ENCODE assay signal across 3 cellular contexts in the genomic region with DNA sequence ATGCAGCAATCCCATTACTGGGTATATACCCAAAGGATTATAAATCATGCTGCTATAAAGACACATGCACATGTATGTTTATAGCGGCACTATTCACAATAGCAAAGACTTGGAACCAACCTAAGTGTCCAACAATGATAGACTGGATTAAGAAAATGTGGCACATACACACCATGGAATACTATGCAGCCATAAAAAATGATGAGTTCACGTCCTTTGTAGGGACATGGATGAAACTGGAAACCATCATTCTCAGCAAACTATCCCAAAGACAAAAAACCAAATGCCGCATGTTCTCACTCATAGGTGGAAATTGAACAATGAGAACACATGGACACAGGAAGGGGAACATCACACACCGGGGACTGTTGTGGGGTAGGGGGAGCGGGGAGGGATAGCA. TPM values are rescaled to one million over a fixed set of nuclear protein-coding genes. Genes with fewer than 3 reads are reported as not detected.
DNase-seq lines count a peak whose midpoint lies in the region; ATAC-seq, FAIRE-seq and TF ChIP-seq lines count a peak whose summit lies in the region.
"Not testable (repeated sequence)": the region's sequence is repeated elsewhere in the genome, so short reads cannot be mapped to it uniquely, and the experiment has no call there.

No MANE protein-coding gene starts in this region.

- not testable (repeated sequence) for H3K79me2 ChIP-seq in K562 (ENCODE audit: control insufficient read depth, insufficient read depth, low read length)

- H3K4me3 ChIP-seq in HEK293 (ENCODE audit: low read depth, low read length); K562; psoas muscle: not testable (repeated sequence)

- not testable (repeated sequence) for H3K9me1 ChIP-seq in K562 (ENCODE audit: control insufficient read depth, insufficient read depth, low read length)

- not testable (repeated sequence) for ATAC-seq in K562, psoas muscle

- not testable (repeated sequence) for H3K9ac ChIP-seq in K562 (ENCODE audit: insufficient read depth in 1 of 2, low read depth in 2 of 2, low read length in 2 of 2)

- in situ Hi-C loops in K562 (cut with MboI): not testable (repeated sequence)

- TF ChIP-seq RAD21 in K562 (CRISPR knock-in tag; conservative IDR thresholded peaks at IDR 0.05 in 1 of 2, IDR thresholded peaks at IDR 0.05 in 1 of 2): not testable (repeated sequence)

- 92% methylated on average over 4 of the region's 5 CpGs for WGBS in K562 (ENCODE audit: insufficient coverage, low coverage, missing lambda C conversion rate)
- 90 to 99% (median 98%) methylated on average over 4 to 5 of the region's 5 CpGs for WGBS in psoas muscle, 3 donors

- not testable (repeated sequence) for DNase-seq in K562 (ENCODE audit: extremely low read depth in 1 of 4, low spot score in 3 of 4); psoas muscle

- not testable (repeated sequence) for H3K27ac ChIP-seq in HEK293 (ENCODE audit: extremely low read depth, low read depth, low read length); K562 (ENCODE audit: extremely low read depth, low read depth, low read length)
- H3K27ac ChIP-seq in psoas muscle: peak overlapping the region; percentile 86

- intact Hi-C loops in K562 (cut with micrococcal nuclease); psoas muscle (cut with DNase I): not testable (repeated sequence)

- TF ChIP-seq CTCF in HEK293 (tag by site-specific recombination; IDR thresholded peaks at IDR 0.05); K562 (IDR thresholded peaks at IDR 0.05 in 2 of 3, conservative IDR thresholded peaks at IDR 0.05 in 1 of 3; ENCODE audit: insufficient read depth in 2 of 3, low read depth in 1 of 3, low read length in 3 of 3); psoas muscle (IDR thresholded peaks at IDR 0.05): not testable (repeated sequence)

- BruUV-seq in K562 (replicated peaks; lab: Mats Ljungman, UMichigan): not testable (repeated sequence)

- POLR2A ChIA-PET in HEK293 (lab: Yijun Ruan, JAX); K562 (lab: Yijun Ruan, JAX): not testable (repeated sequence)

- not testable (repeated sequence) for TF ChIP-seq POLR2A in K562 (conservative IDR thresholded peaks at IDR 0.05)

- CTCF ChIA-PET in HEK293 (lab: Yijun Ruan, JAX); K562 (lab: Yijun Ruan, JAX; ENCODE audit: low intra/inter-chr PET ratio): not testable (repeated sequence)

- not testable (repeated sequence) for H3K4me2 ChIP-seq in K562 (ENCODE audit: insufficient read depth, low read length)

- TF ChIP-seq EP300 in K562 (IDR thresholded peaks at IDR 0.05; ENCODE audit: low read length): not testable (repeated sequence)

- not testable (repeated sequence) for FAIRE-seq in K562 (lab: Jason Lieb, UNC)

- H2AFZ ChIP-seq in K562 (ENCODE audit: low read depth, low read length): not testable (repeated sequence)

- not testable (repeated sequence) for H3K4me1 ChIP-seq in HEK293 (ENCODE audit: control insufficient read depth, insufficient read depth, low read length); K562 (replicated peaks in 1 of 2; ENCODE audit: control insufficient read depth in 2 of 2, insufficient read depth in 2 of 2, low read length in 2 of 2)
- H3K4me1 ChIP-seq in psoas muscle: peaks cover 33% of the 10 kb centered on the region

- H3K36me3 ChIP-seq in HEK293 (ENCODE audit: control insufficient read depth in 2 of 2, insufficient read depth in 1 of 2, low read length in 2 of 2) (peaks cover 30 to 53% of the 10 kb centered on the region in 2 experiments), K562 (ENCODE audit: control insufficient read depth, insufficient read depth, low read length) (peaks cover 53% of the 10 kb centered on the region), psoas muscle (ENCODE audit: insufficient read depth in 1 of 2, low read depth in 1 of 2) (peaks cover 16 to 67% of the 10 kb centered on the region in 2 donors)

- not testable (repeated sequence) for H3K9me3 ChIP-seq in HEK293 (ENCODE audit: control insufficient read depth, insufficient read depth, low read depth, low read length); K562 (replicated peaks; ENCODE audit: control insufficient read depth, insufficient read depth, low read depth, low read length); psoas muscle

- not testable (repeated sequence) for H3K27me3 ChIP-seq in K562 (ENCODE audit: control insufficient read depth in 2 of 2, insufficient read depth in 2 of 2, low read length in 2 of 2); psoas muscle (ENCODE audit: insufficient read depth in 3 of 3, low read length in 2 of 3)

- H4K20me1 ChIP-seq in K562 (replicated peaks; ENCODE audit: control insufficient read depth, insufficient read depth, low read length): not testable (repeated sequence)

TF ChIP-seq in HEK293, 187 proteins besides CTCF, POLR2A, EP300 and RAD21:
- TF ChIP-seq ZNF580 (tag by site-specific recombination; IDR thresholded peaks at IDR 0.05) (peak; percentile 69), ZNF146 (tag by site-specific recombination; IDR thresholded peaks at IDR 0.05) (peak; percentile 98)

TF ChIP-seq in K562, 482 proteins besides CTCF, POLR2A, EP300 and RAD21:
- TF ChIP-seq ZNF146 (CRISPR knock-in tag; IDR thresholded peaks at IDR 0.05; ENCODE audit: unreplicated experiment): peak; percentile 26

RNA-seq across cellular contexts. Expression of gene POLR3A, which starts 30.5 kb away (rescaled TPM):
- total RNA-seq in K562 (2011; cell fraction: chromatin; rRNA removed; ENCODE audit: low replicate concordance): 123 and 132 TPM in 2 replicates
- 73.2 and 88.4 TPM in 2 replicates for total RNA-seq in K562 (2011; cell fraction: nucleolus; rRNA removed)
- 85.6 and 96.2 TPM in 2 replicates for total RNA-seq in K562 (2011; cell fraction: nucleoplasm; rRNA removed)
- total RNA-seq in K562 (2014; rRNA removed): 32.5 and 32.8 TPM in 2 replicates
- 24.0 and 25.5 TPM in 2 replicates for total RNA-seq in K562 (2014; rRNA removed; fragmentation: Illumina TruSeq; extraction: Trizol)
- 24.8 and 26.7 TPM in 2 replicates for total RNA-seq in K562 (2015; rRNA removed; fragmentation: Illumina TruSeq; extraction: Trizol)
- 37.0 TPM in 2 replicates for total RNA-seq in K562 (2021)
- 19.0 and 22.9 TPM in 2 replicates for polyA plus RNA-seq in K562 (2011; rRNA removed)
- polyA plus RNA-seq in K562 (2011; cell fraction: cytosol; rRNA removed): 14.9 and 16.1 TPM in 2 replicates
- 28.0 and 28.6 TPM in 2 replicates for polyA plus RNA-seq in K562 (2011; cell fraction: nucleus; rRNA removed)
- polyA plus RNA-seq in K562 (2012): 15.5 and 16.9 TPM in 2 replicates
- polyA plus RNA-seq in K562 (2014; fragmentation: Illumina TruSeq; extraction: Trizol): 28.4 and 33.1 TPM in 2 replicates
- 10 to 100 TPM; 14.9 to 28.8 TPM for polyA plus RNA-seq in K562 (2014; fragmentation: Nextera tagmentation; extraction: Ambion mirVana)
- 20.2 and 21.2 TPM in 2 replicates for polyA plus RNA-seq in K562 (2014; rRNA removed)
- 65.0 and 86.0 TPM in 2 replicates for polyA minus RNA-seq in K562 (2011; rRNA and poly(A)+ RNA removed)
- 34.2 and 43.2 TPM in 2 replicates for polyA minus RNA-seq in K562 (2011; cell fraction: cytosol; rRNA and poly(A)+ RNA removed)
- polyA minus RNA-seq in K562 (2011; cell fraction: nucleus; rRNA and poly(A)+ RNA removed): 46.7 and 67.6 TPM in 2 replicates
- total RNA-seq in psoas muscle: 10 to 100 TPM; 11.8 to 16.5 (median 14.1) TPM
- polyA plus RNA-seq in psoas muscle: 10 to 100 TPM in 1 of 3 donors, 1 to 10 TPM in 2; 5.2 to 14.2 (median 8.9) TPM

RNA-seq across cellular contexts. Expression of gene RPS24, which starts 34.9 kb away (rescaled TPM):
- total RNA-seq in K562 (2011; cell fraction: chromatin; rRNA removed; ENCODE audit: low replicate concordance): 362 and 686 TPM in 2 replicates
- total RNA-seq in K562 (2011; cell fraction: nucleolus; rRNA removed): 441 and 473 TPM in 2 replicates
- 774 and 1,438 TPM in 2 replicates for total RNA-seq in K562 (2011; cell fraction: nucleoplasm; rRNA removed)
- 2,880 and 3,475 TPM in 2 replicates for total RNA-seq in K562 (2014; rRNA removed)
- 5,944 and 6,754 TPM in 2 replicates for total RNA-seq in K562 (2014; rRNA removed; fragmentation: Illumina TruSeq; extraction: Trizol)
- 6,744 and 6,794 TPM in 2 replicates for total RNA-seq in K562 (2015; rRNA removed; fragmentation: Illumina TruSeq; extraction: Trizol)
- 2,044 and 2,299 TPM in 2 replicates for total RNA-seq in K562 (2021)
- 5,671 and 6,768 TPM in 2 replicates for polyA plus RNA-seq in K562 (2011; rRNA removed)
- 3,757 and 6,743 TPM in 2 replicates for polyA plus RNA-seq in K562 (2011; cell fraction: cytosol; rRNA removed)
- 766 and 1,619 TPM in 2 replicates for polyA plus RNA-seq in K562 (2011; cell fraction: nucleus; rRNA removed)
- 4,810 and 5,215 TPM in 2 replicates for polyA plus RNA-seq in K562 (2012)
- 6,207 and 7,307 TPM in 2 replicates for polyA plus RNA-seq in K562 (2014; fragmentation: Illumina TruSeq; extraction: Trizol)
- polyA plus RNA-seq in K562 (2014; fragmentation: Nextera tagmentation; extraction: Ambion mirVana): 1,000 to 10,000 TPM; 1,947 to 2,307 TPM
- 5,755 and 6,708 TPM in 2 replicates for polyA plus RNA-seq in K562 (2014; rRNA removed)
- 2,288 and 2,688 TPM in 2 replicates for polyA minus RNA-seq in K562 (2011; rRNA and poly(A)+ RNA removed)
- polyA minus RNA-seq in K562 (2011; cell fraction: cytosol; rRNA and poly(A)+ RNA removed): 817 and 998 TPM in 2 replicates
- 229 and 608 TPM in 2 replicates for polyA minus RNA-seq in K562 (2011; cell fraction: nucleus; rRNA and poly(A)+ RNA removed)
- total RNA-seq in psoas muscle: 1,000 to 10,000 TPM in 3 of 4 donors, 100 to 1,000 TPM in 1; 980 to 1,456 (median 1,110) TPM
- 1,000 to 10,000 TPM; 2,584 to 4,077 (median 3,663) TPM for polyA plus RNA-seq in psoas muscle
